In genomic region chr12:10354071-10354470, GRCh38 we compare ENCODE assay signal across 14 cellular contexts. TPM values are rescaled to one million over a fixed set of nuclear protein-coding genes. Genes with fewer than 3 reads are reported as not detected.
"Had no signal": no experiment of that assay in that cellular context is flagged by ENCODE, and none has a peak within 500 bp of the region (broad histone marks: within the 10 kb centered on the region; RNA-seq: fewer than 3 reads in every experiment).

No MANE protein-coding gene starts in this region.

- H3K27me3 ChIP-seq: brain microvascular endothelial cell, neutrophil, right atrium auricular region had no signal

- H3K4me3 ChIP-seq: left ventricle myocardium inferior, right atrium auricular region had no signal

- H3K27ac ChIP-seq: brain microvascular endothelial cell, left ventricle myocardium inferior, neutrophil, right atrium auricular region had no signal

- H3K9me3 ChIP-seq: neutrophil had no signal

- DNase-seq: activated CD4-positive, alpha-beta memory T cell treated with anti-CD3 and anti-CD28 coated beads, Interleukin-2, amount 10 ng/mL, durations not matched to agents 7 days and 5 days; activated gamma-delta T cell; activated T-cell treated with anti-CD3 and anti-CD28 coated beads, Interleukin-2, amount 50 U/mL, for 48 hours; brain microvascular endothelial cell; cerebellar nuclear complex; effector memory CD8-positive, alpha-beta T cell; erythroblast; left ventricle myocardium inferior; stimulated activated CD4-positive, alpha-beta T cell treated with anti-CD3 and anti-CD28 coated beads, Interleukin-2, amount 100 ng/mL, for 24 hours; stimulated activated naive CD4-positive, alpha-beta T cell had no signal

- ATAC-seq: effector memory CD8-positive, alpha-beta T cell had no signal

- H3K36me3 ChIP-seq: brain microvascular endothelial cell, left ventricle myocardium inferior, neutrophil, right atrium auricular region had no signal

- H3K4me1 ChIP-seq: left ventricle myocardium inferior, right atrium auricular region had no signal

RNA-seq across cellular contexts. Expression of gene KLRK1, which starts 35.8 kb away (rescaled TPM):
- polyA plus RNA-seq: keratinocyte had no signal

RNA-seq across cellular contexts. Expression of gene KLRC4, which starts 55.5 kb away (rescaled TPM):
- total RNA-seq: activated CD4-positive, alpha-beta memory T cell treated with anti-CD3 and anti-CD28 coated beads, Interleukin-2, amount 10 ng/mL, durations not matched to agents 7 days and 5 days; left ventricle myocardium inferior; myocyte; right atrium auricular region had no signal
- polyA plus RNA-seq: keratinocyte had no signal
